1 cellular context compared by ENCODE assay signal in genomic region chr9:72597181-72597517, GRCh38.
TF ChIP-seq lines count a peak whose summit lies in the region.

No MANE protein-coding gene starts in this region.

TF ChIP-seq in SK-N-SH, 30 proteins besides CTCF, POLR2A, EP300 and RAD21:
- TF ChIP-seq, protein P1, sequence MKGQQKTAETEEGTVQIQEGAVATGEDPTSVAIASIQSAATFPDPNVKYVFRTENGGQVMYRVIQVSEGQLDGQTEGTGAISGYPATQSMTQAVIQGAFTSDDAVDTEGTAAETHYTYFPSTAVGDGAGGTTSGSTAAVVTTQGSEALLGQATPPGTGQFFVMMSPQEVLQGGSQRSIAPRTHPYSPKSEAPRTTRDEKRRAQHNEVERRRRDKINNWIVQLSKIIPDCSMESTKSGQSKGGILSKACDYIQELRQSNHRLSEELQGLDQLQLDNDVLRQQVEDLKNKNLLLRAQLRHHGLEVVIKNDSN (IDR thresholded peaks at IDR 0.05; ENCODE audit: borderline replicate concordance, low read depth), result no peak
- TF ChIP-seq MAX (IDR thresholded peaks at IDR 0.05; ENCODE audit: low read depth) (no peak), TEAD4 (IDR thresholded peaks at IDR 0.05; ENCODE audit: borderline replicate concordance, insufficient read depth) (no peak), TAF1 (IDR thresholded peaks at IDR 0.05; ENCODE audit: borderline replicate concordance, low read depth, low read length) (no peak), TCF12 (IDR thresholded peaks at IDR 0.05) (no peak), MEF2A (IDR thresholded peaks at IDR 0.05; ENCODE audit: borderline replicate concordance, low read depth) (no peak), FOSL2 (IDR thresholded peaks at IDR 0.05; ENCODE audit: borderline replicate concordance, low read depth) (no peak), POLR2AphosphoS5 (IDR thresholded peaks at IDR 0.05; ENCODE audit: low read depth, low read length) (no peak), RCOR1 (IDR thresholded peaks at IDR 0.05; ENCODE audit: low read length) (no peak), EZH2phosphoT487 (IDR thresholded peaks at IDR 0.05; ENCODE audit: borderline replicate concordance, low read depth) (no peak), NFIC (IDR thresholded peaks at IDR 0.05; ENCODE audit: borderline replicate concordance) (no peak), FOXM1 (IDR thresholded peaks at IDR 0.05; ENCODE audit: low read depth) (no peak), RXRA (IDR thresholded peaks at IDR 0.05; ENCODE audit: borderline replicate concordance, low read depth) (no peak), GABPA (IDR thresholded peaks at IDR 0.05; ENCODE audit: low read depth) (no peak), SIN3A (IDR thresholded peaks at IDR 0.05; ENCODE audit: borderline replicate concordance, low read depth, low read length) (no peak), FOXJ3 (CRISPR knock-in tag; IDR thresholded peaks at IDR 0.05) (no peak)
- TF ChIP-seq, protein P2, sequence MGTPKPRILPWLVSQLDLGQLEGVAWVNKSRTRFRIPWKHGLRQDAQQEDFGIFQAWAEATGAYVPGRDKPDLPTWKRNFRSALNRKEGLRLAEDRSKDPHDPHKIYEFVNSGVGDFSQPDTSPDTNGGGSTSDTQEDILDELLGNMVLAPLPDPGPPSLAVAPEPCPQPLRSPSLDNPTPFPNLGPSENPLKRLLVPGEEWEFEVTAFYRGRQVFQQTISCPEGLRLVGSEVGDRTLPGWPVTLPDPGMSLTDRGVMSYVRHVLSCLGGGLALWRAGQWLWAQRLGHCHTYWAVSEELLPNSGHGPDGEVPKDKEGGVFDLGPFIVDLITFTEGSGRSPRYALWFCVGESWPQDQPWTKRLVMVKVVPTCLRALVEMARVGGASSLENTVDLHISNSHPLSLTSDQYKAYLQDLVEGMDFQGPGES (IDR thresholded peaks at IDR 0.05; ENCODE audit: low read depth, low read length), result no peak
- TF ChIP-seq, protein P3, sequence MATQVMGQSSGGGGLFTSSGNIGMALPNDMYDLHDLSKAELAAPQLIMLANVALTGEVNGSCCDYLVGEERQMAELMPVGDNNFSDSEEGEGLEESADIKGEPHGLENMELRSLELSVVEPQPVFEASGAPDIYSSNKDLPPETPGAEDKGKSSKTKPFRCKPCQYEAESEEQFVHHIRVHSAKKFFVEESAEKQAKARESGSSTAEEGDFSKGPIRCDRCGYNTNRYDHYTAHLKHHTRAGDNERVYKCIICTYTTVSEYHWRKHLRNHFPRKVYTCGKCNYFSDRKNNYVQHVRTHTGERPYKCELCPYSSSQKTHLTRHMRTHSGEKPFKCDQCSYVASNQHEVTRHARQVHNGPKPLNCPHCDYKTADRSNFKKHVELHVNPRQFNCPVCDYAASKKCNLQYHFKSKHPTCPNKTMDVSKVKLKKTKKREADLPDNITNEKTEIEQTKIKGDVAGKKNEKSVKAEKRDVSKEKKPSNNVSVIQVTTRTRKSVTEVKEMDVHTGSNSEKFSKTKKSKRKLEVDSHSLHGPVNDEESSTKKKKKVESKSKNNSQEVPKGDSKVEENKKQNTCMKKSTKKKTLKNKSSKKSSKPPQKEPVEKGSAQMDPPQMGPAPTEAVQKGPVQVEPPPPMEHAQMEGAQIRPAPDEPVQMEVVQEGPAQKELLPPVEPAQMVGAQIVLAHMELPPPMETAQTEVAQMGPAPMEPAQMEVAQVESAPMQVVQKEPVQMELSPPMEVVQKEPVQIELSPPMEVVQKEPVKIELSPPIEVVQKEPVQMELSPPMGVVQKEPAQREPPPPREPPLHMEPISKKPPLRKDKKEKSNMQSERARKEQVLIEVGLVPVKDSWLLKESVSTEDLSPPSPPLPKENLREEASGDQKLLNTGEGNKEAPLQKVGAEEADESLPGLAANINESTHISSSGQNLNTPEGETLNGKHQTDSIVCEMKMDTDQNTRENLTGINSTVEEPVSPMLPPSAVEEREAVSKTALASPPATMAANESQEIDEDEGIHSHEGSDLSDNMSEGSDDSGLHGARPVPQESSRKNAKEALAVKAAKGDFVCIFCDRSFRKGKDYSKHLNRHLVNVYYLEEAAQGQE (IDR thresholded peaks at IDR 0.05; ENCODE audit: low read depth, low read length), result no peak
